8 cellular contexts compared by ENCODE assay signal in genomic region chr2:150487537-150488429, GRCh38. TPM values are rescaled to one million over a fixed set of nuclear protein-coding genes. Genes with fewer than 3 reads are reported as not detected.
DNase-seq lines count a peak whose midpoint lies in the region; ATAC-seq and TF ChIP-seq lines count a peak whose summit lies in the region.

A gene with protein sequence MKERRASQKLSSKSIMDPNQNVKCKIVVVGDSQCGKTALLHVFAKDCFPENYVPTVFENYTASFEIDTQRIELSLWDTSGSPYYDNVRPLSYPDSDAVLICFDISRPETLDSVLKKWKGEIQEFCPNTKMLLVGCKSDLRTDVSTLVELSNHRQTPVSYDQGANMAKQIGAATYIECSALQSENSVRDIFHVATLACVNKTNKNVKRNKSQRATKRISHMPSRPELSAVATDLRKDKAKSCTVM (minus strand): TSS chr2:150487667. CDS start chr2:150487417, 250 bp downstream.

- H3K27me3 ChIP-seq in HL-60 (ENCODE audit: insufficient read depth, poor library complexity, severe bottlenecking) (peaks cover 32% of the 10 kb centered on the region), parathyroid adenoma (ENCODE audit: control insufficient read depth, insufficient read depth, low read length) (no peaks in the 10 kb centered on the region)

- peaks cover 2% of the 10 kb centered on the region for H3K9me3 Mint-ChIP-seq in activated naive CD8-positive, alpha-beta T cell treated with anti-CD3 and anti-CD28 coated beads for 36 hours

- H3K36me3 Mint-ChIP-seq in activated naive CD8-positive, alpha-beta T cell treated with anti-CD3 and anti-CD28 coated beads for 36 hours: peaks cover 2% of the 10 kb centered on the region

- TF ChIP-seq CTCF in HL-60 (IDR thresholded peaks at IDR 0.05; ENCODE audit: insufficient read depth, low read length) (peak; percentile 51), parathyroid adenoma (IDR thresholded peaks at IDR 0.05) (peak; percentile 81)

- H3K4me3 Mint-ChIP-seq in activated naive CD8-positive, alpha-beta T cell treated with anti-CD3 and anti-CD28 coated beads for 36 hours: peak within 1 kb of the TSS; percentile 45

- H3K79me2 ChIP-seq in parathyroid adenoma: no peaks in the 10 kb centered on the region

- peak within 1 kb of the TSS; percentile 87 for H2AFZ ChIP-seq in parathyroid adenoma

- H3K36me3 ChIP-seq in parathyroid adenoma (ENCODE audit: control insufficient read depth, insufficient read depth, low read length): no peaks in the 10 kb centered on the region

- no peaks in the 10 kb centered on the region for H3K9me3 ChIP-seq in parathyroid adenoma (ENCODE audit: control insufficient read depth, low read length)

- intact Hi-C loops in Right ventricle myocardium inferior (cut with DNase I): loop anchor here (2.0 to 5.0 kb wide), 4 partner anchors 63 to 690 kb away; no protein-coding TSS in a partner anchor

- H3K4me1 ChIP-seq in parathyroid adenoma: no peaks in the 10 kb centered on the region

- H3K27ac ChIP-seq in HL-60 (replicated peaks) (no peak within 1 kb of the TSS), parathyroid adenoma (peak within 1 kb of the TSS; percentile 16)

- no peak within 1 kb of the TSS for H3K27ac Mint-ChIP-seq in activated naive CD8-positive, alpha-beta T cell treated with anti-CD3 and anti-CD28 coated beads for 36 hours

- peaks cover 71% of the 10 kb centered on the region for H3K27me3 Mint-ChIP-seq in activated naive CD8-positive, alpha-beta T cell treated with anti-CD3 and anti-CD28 coated beads for 36 hours

- DNase-seq in DMS153 treated with DMSO at 0.1 percent for 48 hours (lab: John Stamatoyannopoulos, UW; ENCODE audit: unreplicated experiment) (peak; percentile 96), HL-60 (ENCODE audit: low read depth in 1 of 2, low spot score in 1 of 2) (peak; percentile 36 to 69), NCI-H748 (lab: John Stamatoyannopoulos, UW; ENCODE audit: unreplicated experiment) (peak; percentile 99), Right ventricle myocardium inferior (ENCODE audit: missing footprints) (peak; percentile 95), cortex of kidney (lab: John Stamatoyannopoulos, UW) (no peak)
- DNase-seq in activated naive CD8-positive, alpha-beta T cell treated with anti-CD3 and anti-CD28 coated beads for 36 hours: peak; percentile 46

- peak within 1 kb of the TSS; percentile 90 for H3K4me2 ChIP-seq in parathyroid adenoma (ENCODE audit: low read length)

- no peak within 1 kb of the TSS for H3K9ac ChIP-seq in parathyroid adenoma

- H3K4me1 Mint-ChIP-seq in activated naive CD8-positive, alpha-beta T cell treated with anti-CD3 and anti-CD28 coated beads for 36 hours: peaks cover 9% of the 10 kb centered on the region

- H3K4me3 ChIP-seq in HL-60 (replicated peaks; ENCODE audit: insufficient read depth, low read length) (no peak within 1 kb of the TSS), parathyroid adenoma (ENCODE audit: low read depth, low read length) (peak within 1 kb of the TSS; percentile 70)

- ATAC-seq in GM19467 (IDR thresholded peaks at IDR 0.05; ENCODE audit: unreplicated experiment) (peak; percentile 68), Right ventricle myocardium inferior (peak; percentile 82)

RNA-seq across cellular contexts. Expression of the gene that starts here (rescaled TPM):
- not detected for total RNA-seq in activated naive CD8-positive, alpha-beta T cell treated with anti-CD3 and anti-CD28 coated beads for 36 hours
- 22.1 TPM for total RNA-seq in Right ventricle myocardium inferior

Comparison
In these comparisons a context has a peak if more than half of its experiments do, and no peak if none do; other contexts are left out.
1. RNA of the gene that starts here (total RNA-seq): 22.1 TPM in Right ventricle myocardium inferior (single experiment); not detected in activated naive CD8-positive, alpha-beta T cell treated with anti-CD3 and anti-CD28 coated beads for 36 hours; every median in the first group is over 10 times any median in the second.
2. Peak in DNase-seq in activated naive CD8-positive, alpha-beta T cell treated with anti-CD3 and anti-CD28 coated beads for 36 hours; RNA of the gene not detected or under 1 TPM.